ENCODE assay signal across 8 cellular contexts in genomic region chr17:18225562-18226283, GRCh38. TPM values are rescaled to one million over a fixed set of nuclear protein-coding genes. Genes with fewer than 3 reads are reported as not detected.
DNase-seq lines count a peak whose midpoint lies in the region; ATAC-seq and TF ChIP-seq lines count a peak whose summit lies in the region.

LLGL1 (plus strand) TSS chr17:18225635; CDS start chr17:18225683, 48 bp downstream.

- H3K4me1 ChIP-seq in SK-N-SH (ENCODE audit: control insufficient read depth in 1 of 2, insufficient read depth in 2 of 2, low read depth in 1 of 2, low read length in 1 of 2) (peaks cover 6 to 25% of the 10 kb centered on the region in 2 experiments; a peak in 2 of 4 replicates), endodermal cell (ENCODE audit: control insufficient read depth, insufficient read depth, low read length) (peaks cover 5% of the 10 kb centered on the region)

- CTCF ChIA-PET in SK-N-SH (lab: Yijun Ruan, JAX): interaction anchor here (0.7 to 3.3 kb wide), 3 partner anchors 9 to 22 kb away, joined by 3 to 13 read pairs (median 4); no protein-coding TSS in a partner anchor

- H3K27me3 ChIP-seq in SK-N-SH (ENCODE audit: insufficient read depth) (no peaks in the 10 kb centered on the region), endodermal cell (ENCODE audit: control insufficient read depth, insufficient read depth, low read length, poor library complexity, severe bottlenecking) (no peaks in the 10 kb centered on the region)

- peaks cover 22% of the 10 kb centered on the region for H3K4me1 Mint-ChIP-seq in endodermal cell
- H3K4me1 Mint-ChIP-seq in natural killer cell: peaks cover 27 to 28% of the 10 kb centered on the region in 2 donors

- peak within 1 kb of the TSS; percentile 90 for H2AFZ ChIP-seq in SK-N-SH (ENCODE audit: low read depth)

- DNase-seq in HFF-Myc (ENCODE audit: extremely low read depth, low read depth) (no peak), SK-N-SH (peak; percentile 87), endodermal cell (no peak), natural killer cell (no peak), HCEC 1CT (no peak), cerebellar cortex (ENCODE audit: low spot score) (no peak)

- 0 out of 2 replicates have a peak, but pooled peaks cover 17% of the 10 kb centered on the region for H4K20me1 ChIP-seq in SK-N-SH (ENCODE audit: insufficient read depth)

- peak within 1 kb of the TSS; percentile 95 for H3K4me3 Mint-ChIP-seq in endodermal cell
- H3K4me3 Mint-ChIP-seq in natural killer cell: peak within 1 kb of the TSS; percentile 89

- H3K9me3 ChIP-seq in SK-N-SH (no peaks in the 10 kb centered on the region), endodermal cell (ENCODE audit: control insufficient read depth, low read length) (no peaks in the 10 kb centered on the region)

- H3K79me2 ChIP-seq in SK-N-SH (ENCODE audit: insufficient read depth): peaks cover 44% of the 10 kb centered on the region

- ATAC-seq in GM18517 (IDR thresholded peaks at IDR 0.05; ENCODE audit: unreplicated experiment): peak; percentile 11
- no peak for ATAC-seq in natural killer cell
- no peak for ATAC-seq in HG02763 (IDR thresholded peaks at IDR 0.05; ENCODE audit: unreplicated experiment)

- H3K27me3 Mint-ChIP-seq in endodermal cell (ENCODE audit: insufficient read depth) (no peaks in the 10 kb centered on the region), natural killer cell (ENCODE audit: low read depth in 2 of 2) (no peaks in the 10 kb centered on the region)

- peak within 1 kb of the TSS; percentile 82 for H3K9ac ChIP-seq in SK-N-SH
- peak within 1 kb of the TSS; percentile 74 for H3K9ac ChIP-seq in endodermal cell (ENCODE audit: extremely low read depth, low read length, poor library complexity, severe bottlenecking)

- peak within 1 kb of the TSS; percentile 98 for H3K27ac Mint-ChIP-seq in endodermal cell
- H3K27ac Mint-ChIP-seq in natural killer cell: peak within 1 kb of the TSS; percentile 75 to 82

- peak within 1 kb of the TSS; percentile 99 for H3K4me2 ChIP-seq in SK-N-SH

- H3K27ac ChIP-seq in SK-N-SH (ENCODE audit: low read depth in 2 of 2, low read length in 1 of 2): peak within 1 kb of the TSS in 1 of 2 experiments; percentile 47; a peak in 1 of 4 replicates
- peak within 1 kb of the TSS; percentile 97 for H3K27ac ChIP-seq in endodermal cell (ENCODE audit: low read depth, low read length)

- no peak for TF ChIP-seq EP300 in SK-N-SH (IDR thresholded peaks at IDR 0.05; ENCODE audit: borderline replicate concordance in 1 of 2, low read depth in 1 of 2, low read length in 1 of 2)

- no peaks in the 10 kb centered on the region for H3K9me3 Mint-ChIP-seq in endodermal cell
- H3K9me3 Mint-ChIP-seq in natural killer cell: no peaks in the 10 kb centered on the region

- intact Hi-C loops in natural killer cell (cut with micrococcal nuclease): loop anchor here (1.0 kb wide), 1 partner anchor 90 kb away; the partner anchor contains the start of gene SMCR8

- no peaks in the 10 kb centered on the region for H3F3A ChIP-seq in SK-N-SH (replicated peaks; ENCODE audit: insufficient read depth)

- H3K9me2 ChIP-seq in SK-N-SH: no peaks in the 10 kb centered on the region

- TF ChIP-seq CTCF in HFF-Myc (IDR thresholded peaks at IDR 0.05; ENCODE audit: low read depth, low read length, missing control alignments) (no peak), SK-N-SH (IDR thresholded peaks at IDR 0.05) (no peak), endodermal cell (conservative IDR thresholded peaks at IDR 0.05) (no peak), natural killer cell (IDR thresholded peaks at IDR 0.05) (no peak)

- under 1% methylated on average over 10 of the region's 76 CpGs for WGBS in SK-N-SH (ENCODE audit: low lambda C conversion rate)
- WGBS in endodermal cell (ENCODE audit: insufficient coverage in 1 of 2, insufficient read length in 1 of 2), 2 experiments: 0% methylated on average over 2 to 70 of the region's 76 CpGs

- POLR2A ChIA-PET in SK-N-SH (lab: Yijun Ruan, JAX): no interaction called here

- H3K4me3 ChIP-seq in HFF-Myc (replicated peaks; ENCODE audit: low read depth, low read length) (peak within 1 kb of the TSS; percentile 76), SK-N-SH (ENCODE audit: low read depth in 2 of 2, low read length in 1 of 2) (peak within 1 kb of the TSS; percentile 90 to 98), endodermal cell (ENCODE audit: low read length) (peak within 1 kb of the TSS; percentile 97)

- H3K36me3 ChIP-seq in SK-N-SH (replicated peaks in 1 of 2; ENCODE audit: control insufficient read depth in 1 of 2, insufficient read depth in 2 of 2, low read length in 1 of 2) (no peaks in the 10 kb centered on the region), endodermal cell (ENCODE audit: control insufficient read depth, insufficient read depth, low read length) (no peaks in the 10 kb centered on the region)

- TF ChIP-seq RAD21 in SK-N-SH (IDR thresholded peaks at IDR 0.05; ENCODE audit: low read length): no peak

- no peaks in the 10 kb centered on the region for H3K36me3 Mint-ChIP-seq in endodermal cell (ENCODE audit: low read depth)
- H3K36me3 Mint-ChIP-seq in natural killer cell: no peaks in the 10 kb centered on the region

TF ChIP-seq in SK-N-SH, 30 proteins besides CTCF, POLR2A, EP300 and RAD21:
- TF ChIP-seq SIN3A (IDR thresholded peaks at IDR 0.05; ENCODE audit: borderline replicate concordance, low read depth, low read length): peak; percentile 25; the same call in 1 of the 2 replicates
- no peak for TF ChIP-seq SMC3 (IDR thresholded peaks at IDR 0.05; ENCODE audit: low read depth, low read length)
- TF ChIP-seq PBX3 (IDR thresholded peaks at IDR 0.05): no peak
- no peak for TF ChIP-seq CHD2 (IDR thresholded peaks at IDR 0.05; ENCODE audit: low read length, partially characterized antibody)

RNA-seq across cellular contexts. Expression of gene LLGL1, which starts in this region (rescaled TPM):
- 29.5 and 31.4 TPM in 2 replicates for polyA plus RNA-seq in SK-N-SH (2012; rRNA removed)
- polyA plus RNA-seq in SK-N-SH (2012; cell fraction: cytosol; rRNA removed): 10.7 and 20.6 TPM in 2 replicates
- 45.7 and 48.1 TPM in 2 replicates for polyA plus RNA-seq in SK-N-SH (2012; cell fraction: nucleus; rRNA removed)
- 10 to 100 TPM; 66.3 to 69.3 TPM for total RNA-seq in endodermal cell
- polyA plus RNA-seq in endodermal cell (2013, experiment 1 of 2): 106 TPM
- 99.6 TPM for polyA plus RNA-seq in endodermal cell (2013, experiment 2 of 2)
- 10 to 100 TPM; 19.7 to 26.2 (median 25.8) TPM for total RNA-seq in natural killer cell
